In the genomic region with DNA sequence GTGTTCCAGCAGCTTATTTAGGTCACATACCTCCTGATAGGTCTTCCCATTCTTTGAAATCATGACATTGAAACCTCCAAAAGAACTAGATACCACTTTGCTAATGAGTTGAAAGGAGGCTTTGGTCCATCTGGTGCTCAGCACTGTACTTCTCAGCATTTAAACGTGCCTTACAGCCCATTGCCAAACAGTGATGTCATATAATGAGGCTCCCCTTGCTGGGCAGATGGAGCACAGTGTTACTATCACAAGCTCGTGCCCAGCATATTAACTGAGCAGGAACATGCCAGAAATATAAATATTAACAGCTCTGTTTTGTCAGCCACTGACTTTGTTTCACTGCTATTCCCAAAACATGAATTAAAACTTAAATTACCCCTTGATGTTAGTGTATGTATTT, we compare ENCODE assay signal across 22 cellular contexts. TPM values are rescaled to one million over a fixed set of nuclear protein-coding genes. Genes with fewer than 3 reads are reported as not detected.
A peak's percentile ranks its signal among the peaks of the same experiment; 100 is the strongest.
DNase-seq lines count a peak whose midpoint lies in the region; ATAC-seq, FAIRE-seq and TF ChIP-seq lines count a peak whose summit lies in the region.
"Had no signal": no experiment of that assay in that cellular context is flagged by ENCODE, and none has a peak within 500 bp of the region (broad histone marks: within the 10 kb centered on the region; RNA-seq: fewer than 3 reads in every experiment).

No MANE protein-coding gene starts in this region.

- ATAC-seq in left cardiac atrium (peak; percentile 44 to 79), HG02840 (IDR thresholded peaks at IDR 0.05; ENCODE audit: low FRiP score, unreplicated experiment) (no peak)
- no peak for ATAC-seq in effector memory CD8-positive, alpha-beta T cell (replicated peaks)
- ATAC-seq: activated CD8-positive, alpha-beta T cell treated with anti-CD3 and anti-CD28 coated beads for 36 hours; activated T-cell treated with anti-CD3 and anti-CD28 coated beads, Interleukin-2, amount 50 U/mL, for 72 hours had no signal

- H3K27me3 ChIP-seq in right atrium auricular region: no peaks in the 10 kb centered on the region
- H3K27me3 ChIP-seq: upper lobe of left lung had no signal

- H3K27me3 Mint-ChIP-seq in effector memory CD8-positive, alpha-beta T cell: no peaks in the 10 kb centered on the region
- H3K27me3 Mint-ChIP-seq: activated CD8-positive, alpha-beta T cell treated with anti-CD3 and anti-CD28 coated beads for 36 hours; stimulated activated naive CD8-positive, alpha-beta T cell treated with anti-CD3 and anti-CD28 coated beads, Interleukin-15, Interleukin-2, amounts not matched to agents 100 ng/mL and 50 ng/mL, for 24 hours had no signal

- H3K36me3 ChIP-seq in right atrium auricular region: peaks cover 59% of the 10 kb centered on the region

- H3K27ac Mint-ChIP-seq in effector memory CD8-positive, alpha-beta T cell: no peak overlapping the region
- H3K27ac Mint-ChIP-seq: activated CD8-positive, alpha-beta T cell treated with anti-CD3 and anti-CD28 coated beads for 36 hours; nephron; stimulated activated naive CD8-positive, alpha-beta T cell treated with anti-CD3 and anti-CD28 coated beads, Interleukin-15, Interleukin-2, amounts not matched to agents 100 ng/mL and 50 ng/mL, for 24 hours had no signal

- no peak for DNase-seq in left cardiac atrium
- no peak for DNase-seq in right atrium auricular region (ENCODE audit: low spot score)
- DNase-seq in NCI-H82 (lab: John Stamatoyannopoulos, UW): peak; percentile 89
- peak; percentile 31 for DNase-seq in fibroblast of villous mesenchyme (ENCODE audit: low read depth)
- no peak for DNase-seq in GM19239 (ENCODE audit: insufficient read length, low spot score)
- no peak for DNase-seq in DMS79 (lab: John Stamatoyannopoulos, UW)
- DNase-seq in effector memory CD8-positive, alpha-beta T cell: no peak
- DNase-seq: activated CD8-positive, alpha-beta T cell treated with anti-CD3 and anti-CD28 coated beads for 36 hours; activated T-cell treated with anti-CD3 and anti-CD28 coated beads, Interleukin-2, amount 50 U/mL, for 72 hours; effector memory CD4-positive, alpha-beta T cell; foreskin melanocyte; HCEC 1CT; NCI-H187; NK-92 treated with Interleukin-12 subunit alpha and Interleukin-12 subunit beta, amount 100 ng/mL, for 24 hours; psoas muscle; RPMI8226; SW 1271; upper lobe of left lung had no signal

- H3K4me1 ChIP-seq in right atrium auricular region: peaks cover 0 to 3% of the 10 kb centered on the region in 2 donors
- H3K4me1 ChIP-seq: psoas muscle had no signal

- intact Hi-C loops in left cardiac atrium (cut with DNase I): no loop called here

- no peak overlapping the region for H3K4me3 ChIP-seq in right atrium auricular region
- H3K4me3 ChIP-seq in fibroblast of villous mesenchyme (ENCODE audit: low read depth, low read length): no peak overlapping the region
- H3K4me3 ChIP-seq: psoas muscle, upper lobe of left lung had no signal

- FAIRE-seq in GM19239 (lab: Jason Lieb, UNC): no peak
- FAIRE-seq: G401.6 had no signal

- no peaks in the 10 kb centered on the region for H3K9me3 Mint-ChIP-seq in effector memory CD8-positive, alpha-beta T cell
- H3K9me3 Mint-ChIP-seq: activated CD8-positive, alpha-beta T cell treated with anti-CD3 and anti-CD28 coated beads for 36 hours; activated T-cell treated with anti-CD3 and anti-CD28 coated beads, Interleukin-2, amount 50 U/mL, for 72 hours; nephron; stimulated activated naive CD8-positive, alpha-beta T cell treated with anti-CD3 and anti-CD28 coated beads, Interleukin-15, Interleukin-2, amounts not matched to agents 100 ng/mL and 50 ng/mL, for 24 hours had no signal

- H3K9me3 ChIP-seq in right atrium auricular region: no peaks in the 10 kb centered on the region
- H3K9me3 ChIP-seq: psoas muscle, upper lobe of left lung had no signal

- peaks cover 22 to 53% of the 10 kb centered on the region in 2 donors for H3K4me1 Mint-ChIP-seq in effector memory CD8-positive, alpha-beta T cell (ENCODE audit: low read depth in 2 of 2)

- peaks cover 11% of the 10 kb centered on the region for H3K36me3 Mint-ChIP-seq in effector memory CD8-positive, alpha-beta T cell (ENCODE audit: insufficient read depth)

- H3K27ac ChIP-seq in right atrium auricular region: no peak overlapping the region
- H3K27ac ChIP-seq: psoas muscle, upper lobe of left lung had no signal

- TF ChIP-seq CTCF in right atrium auricular region (IDR thresholded peaks at IDR 0.05) (no peak), fibroblast of villous mesenchyme (IDR thresholded peaks at IDR 0.05; ENCODE audit: insufficient read depth, low read depth, low read length) (no peak)

- H3K4me3 Mint-ChIP-seq in effector memory CD8-positive, alpha-beta T cell: no peak overlapping the region
- H3K4me3 Mint-ChIP-seq: activated CD8-positive, alpha-beta T cell treated with anti-CD3 and anti-CD28 coated beads for 36 hours; activated T-cell treated with anti-CD3 and anti-CD28 coated beads, Interleukin-2, amount 50 U/mL, for 72 hours; nephron; stimulated activated naive CD8-positive, alpha-beta T cell treated with anti-CD3 and anti-CD28 coated beads, Interleukin-15, Interleukin-2, amounts not matched to agents 100 ng/mL and 50 ng/mL, for 24 hours had no signal

RNA-seq across cellular contexts. Expression of a gene that starts 25.5 kb away (rescaled TPM):
- total RNA-seq in left cardiac atrium (1 to 10 TPM; 1.9 to 4.6 TPM), right atrium auricular region (1 to 10 TPM; 1.4 to 7.2 TPM), fibroblast of villous mesenchyme (8.1 and 10.8 TPM in 2 replicates)

Comparison
In these comparisons a context has a peak if more than half of its experiments do, and no peak if none do; other contexts are left out.
1. ATAC-seq: peak in left cardiac atrium (2 of 2); none in effector memory CD8-positive, alpha-beta T cell (single experiment) and HG02840 (single experiment).
2. DNase-seq: peak in NCI-H82 (single experiment) and fibroblast of villous mesenchyme (single experiment); none in left cardiac atrium (single experiment), right atrium auricular region (single experiment), GM19239 (single experiment), DMS79 (single experiment) and effector memory CD8-positive, alpha-beta T cell (0 of 3).